ENCODE assay signal across 13 cellular contexts in the genomic region with DNA sequence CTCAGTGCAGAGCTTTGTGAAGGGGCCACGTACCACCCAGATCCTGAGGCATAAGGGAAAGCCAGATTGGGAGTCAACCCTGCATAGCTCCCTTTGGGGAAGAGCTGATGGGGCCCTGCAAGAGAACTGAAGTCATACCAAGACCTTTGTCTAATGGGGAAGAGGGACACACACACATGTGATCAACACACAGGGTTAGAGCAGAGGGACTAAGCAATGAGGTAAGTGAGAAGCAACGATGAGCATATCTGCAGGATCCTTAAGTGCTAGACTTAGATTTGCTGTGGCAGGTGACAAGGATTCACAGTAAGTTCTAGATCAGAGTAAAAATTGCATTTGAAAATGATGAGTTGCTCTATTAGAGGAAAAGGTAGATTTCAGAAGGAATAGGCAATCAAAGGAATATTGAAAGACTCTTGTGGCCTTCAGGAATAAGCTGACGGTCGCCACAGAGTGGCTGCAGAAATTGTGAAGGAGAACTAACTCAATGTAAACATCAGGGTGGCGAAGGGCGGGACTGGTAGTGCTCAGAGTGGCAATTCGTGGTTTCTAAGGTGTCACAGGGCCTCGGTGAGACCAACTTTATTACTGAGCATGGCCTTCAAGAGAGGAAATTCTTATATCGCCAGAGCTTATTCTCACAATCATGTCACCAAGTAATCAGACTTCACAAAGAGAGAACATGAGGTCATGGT. TPM values are rescaled to one million over a fixed set of nuclear protein-coding genes. Genes with fewer than 3 reads are reported as not detected.
DNase-seq lines count a peak whose midpoint lies in the region; ATAC-seq and TF ChIP-seq lines count a peak whose summit lies in the region.
"Not testable (repeated sequence)": the region's sequence is repeated elsewhere in the genome, so short reads cannot be mapped to it uniquely, and the experiment has no call there.
"Had no signal": no experiment of that assay in that cellular context is flagged by ENCODE, and none has a peak within 500 bp of the region (broad histone marks: within the 10 kb centered on the region; RNA-seq: fewer than 3 reads in every experiment).

No MANE protein-coding gene starts in this region.

- POLR2A ChIA-PET in CD8-positive, alpha-beta memory T cell (lab: Charles Lee); T-cell (lab: Charles Lee); activated CD8-positive, alpha-beta T cell treated with anti-CD3 and anti-CD28 coated beads, Interleukin-2, amount 10 ng/mL, durations not matched to agents 7 days and 5 days (lab: Charles Lee): not testable (repeated sequence)

- DNase-seq in CD8-positive, alpha-beta memory T cell = peak in 1 of 5 donors; percentile 15
- DNase-seq in T-cell (peak in 12 of 34 experiments; percentile 14 to 45 (median 21)), Right ventricle myocardium inferior (ENCODE audit: missing footprints) (peak; percentile 82)
- DNase-seq in activated CD8-positive, alpha-beta T cell treated with anti-CD3 and anti-CD28 coated beads, Interleukin-2, amount 10 ng/mL, durations not matched to agents 7 days and 5 days; naive B cell; spleen: not testable (repeated sequence)

- intact Hi-C loops in Right ventricle myocardium inferior (cut with DNase I); spleen (cut with DNase I; ENCODE audit: low total_unique reads): not testable (repeated sequence)

- not testable (repeated sequence) for H3K27me3 ChIP-seq in CD8-positive, alpha-beta memory T cell (ENCODE audit: insufficient read depth, low read length, poor library complexity, severe bottlenecking); spleen (replicated peaks in 1 of 7)

- ATAC-seq in T-cell (replicated peaks in 1 of 4) (peak in 1 of 4 experiments; percentile 38), naive B cell (ENCODE audit: low read depth in 2 of 2) (peak; percentile 14 to 29)
- not testable (repeated sequence) for ATAC-seq in activated CD8-positive, alpha-beta T cell treated with anti-CD3 and anti-CD28 coated beads, Interleukin-2, amount 10 ng/mL, durations not matched to agents 7 days and 5 days; Right ventricle myocardium inferior

- H3K27ac ChIP-seq in CD8-positive, alpha-beta memory T cell (ENCODE audit: low read depth, low read length) = peak overlapping the region; percentile 33
- peak overlapping the region in 7 of 8 donors; percentile 49 to 82 (median 65) for H3K27ac ChIP-seq in spleen

- H3K27me3 Mint-ChIP-seq in CD8-positive, alpha-beta memory T cell; IgD-negative memory B cell; T-cell; activated CD8-positive, alpha-beta T cell treated with anti-CD3 and anti-CD28 coated beads, Interleukin-2, amount 10 ng/mL, durations not matched to agents 7 days and 5 days (ENCODE audit: low read depth); naive B cell: not testable (repeated sequence)

- H3K36me3 ChIP-seq in CD8-positive, alpha-beta memory T cell (ENCODE audit: insufficient read depth, low read length); spleen: not testable (repeated sequence)

- peak overlapping the region; percentile 65 to 98 (median 93) for H3K27ac Mint-ChIP-seq in CD8-positive, alpha-beta memory T cell
- H3K27ac Mint-ChIP-seq in IgD-negative memory B cell (peak overlapping the region in 2 of 3 donors; percentile 3 to 36), T-cell (peak overlapping the region; percentile 61 to 73), naive B cell (peak overlapping the region in 2 of 6 donors; percentile 57 to 76)
- H3K27ac Mint-ChIP-seq in activated CD8-positive, alpha-beta T cell treated with anti-CD3 and anti-CD28 coated beads, Interleukin-2, amount 10 ng/mL, durations not matched to agents 7 days and 5 days = peak overlapping the region; percentile 19

- TF ChIP-seq CTCF in spleen (IDR thresholded peaks at IDR 0.05 in 8 of 11, conservative IDR thresholded peaks at IDR 0.05 in 3 of 11) = not testable (repeated sequence)

- H3K4me1 ChIP-seq in CD8-positive, alpha-beta memory T cell (ENCODE audit: insufficient read depth, low read length) = peaks cover 16% of the 10 kb centered on the region
- peaks cover 0 to 38% (median 5%) of the 10 kb centered on the region in 6 donors for H3K4me1 ChIP-seq in spleen

- 48 to 59% (median 49%) methylated on average over 7 to 8 of the region's 9 CpGs for WGBS in spleen, 5 donors

- not testable (repeated sequence) for H3K9me3 Mint-ChIP-seq in CD8-positive, alpha-beta memory T cell; IgD-negative memory B cell; T-cell; activated CD8-positive, alpha-beta T cell treated with anti-CD3 and anti-CD28 coated beads, Interleukin-2, amount 10 ng/mL, durations not matched to agents 7 days and 5 days (ENCODE audit: insufficient read depth); naive B cell

- CTCF ChIA-PET in CD8-positive, alpha-beta memory T cell (lab: Charles Lee); T-cell (lab: Charles Lee); activated CD8-positive, alpha-beta T cell treated with anti-CD3 and anti-CD28 coated beads, Interleukin-2, amount 10 ng/mL, durations not matched to agents 7 days and 5 days (lab: Charles Lee): not testable (repeated sequence)

- not testable (repeated sequence) for TF ChIP-seq POLR2A in spleen (IDR thresholded peaks at IDR 0.05)

- peaks cover 50 to 58% (median 56%) of the 10 kb centered on the region in 3 donors for H3K4me1 Mint-ChIP-seq in CD8-positive, alpha-beta memory T cell
- H3K4me1 Mint-ChIP-seq in IgD-negative memory B cell (peaks cover 9 to 27% (median 22%) of the 10 kb centered on the region in 3 donors), T-cell (peaks cover 18 to 43% (median 39%) of the 10 kb centered on the region in 3 donors), naive B cell (peaks cover 15 to 42% (median 22%) of the 10 kb centered on the region in 3 donors)
- peaks cover 44% of the 10 kb centered on the region for H3K4me1 Mint-ChIP-seq in activated CD8-positive, alpha-beta T cell treated with anti-CD3 and anti-CD28 coated beads, Interleukin-2, amount 10 ng/mL, durations not matched to agents 7 days and 5 days (ENCODE audit: low read depth)

- H3K9me3 ChIP-seq in CD8-positive, alpha-beta memory T cell (ENCODE audit: low read length); spleen: not testable (repeated sequence)

- not testable (repeated sequence) for H3K4me3 ChIP-seq in CD8-positive, alpha-beta memory T cell (ENCODE audit: low read length)
- H3K4me3 ChIP-seq in spleen = peak overlapping the region in 2 of 8 donors; percentile 26 to 39

- peak overlapping the region; percentile 1 to 76 (median 67) for H3K4me3 Mint-ChIP-seq in CD8-positive, alpha-beta memory T cell
- H3K4me3 Mint-ChIP-seq in IgD-negative memory B cell (peak overlapping the region in 2 of 4 donors; percentile 7 to 23), T-cell (peak overlapping the region in 1 of 3 donors; percentile 1), naive B cell (peak overlapping the region in 4 of 8 donors; percentile 18 to 57 (median 50))
- H3K4me3 Mint-ChIP-seq in activated CD8-positive, alpha-beta T cell treated with anti-CD3 and anti-CD28 coated beads, Interleukin-2, amount 10 ng/mL, durations not matched to agents 7 days and 5 days = not testable (repeated sequence)

- H3K36me3 Mint-ChIP-seq in CD8-positive, alpha-beta memory T cell; IgD-negative memory B cell; T-cell; activated CD8-positive, alpha-beta T cell treated with anti-CD3 and anti-CD28 coated beads, Interleukin-2, amount 10 ng/mL, durations not matched to agents 7 days and 5 days (ENCODE audit: low read depth); naive B cell: not testable (repeated sequence)

RNA-seq across cellular contexts. Expression of gene FCGR3B, which starts 4.4 kb away (rescaled TPM):
- not detected for total RNA-seq in CD8-positive, alpha-beta memory T cell
- polyA plus RNA-seq in CD8-positive, alpha-beta memory T cell = 0.46 TPM
- polyA plus RNA-seq in IgD-negative memory B cell = 0.18 TPM
- total RNA-seq in T-cell = under 1 TPM in 3 of 5 donors, not detected in 2; 0.42 to 0.88 (median 0.60) TPM
- total RNA-seq in activated CD8-positive, alpha-beta T cell treated with anti-CD3 and anti-CD28 coated beads, Interleukin-2, amount 10 ng/mL, durations not matched to agents 7 days and 5 days = not detected
- total RNA-seq in Right ventricle myocardium inferior = 4.8 TPM
- polyA plus RNA-seq in naive B cell (ENCODE audit: low read depth in 6 of 6) = 1 to 10 TPM in 3 of 6 donors, under 1 TPM in 1, not detected in 2; 0.27 to 9.4 (median 1.1) TPM
- 100 to 1,000 TPM in 4 of 7 donors, 10 to 100 TPM in 3; 39.1 to 268 (median 126) TPM for total RNA-seq in spleen
- 10 to 100 TPM in 2 of 3 donors, 1 to 10 TPM in 1; 2.2 to 29.2 (median 13.2) TPM for polyA plus RNA-seq in spleen
- total RNA-seq: A673, Daoy, G401, GM23338, H9, OCI-LY7 had no signal
- polyA plus RNA-seq: GM23338 had no signal

RNA-seq across cellular contexts. Expression of gene FCGR2B, which starts 36.4 kb away (rescaled TPM):
- total RNA-seq in CD8-positive, alpha-beta memory T cell = under 1 TPM; 0.07 to 0.33 TPM
- 0.38 TPM for polyA plus RNA-seq in CD8-positive, alpha-beta memory T cell
- polyA plus RNA-seq in IgD-negative memory B cell (235 TPM), naive B cell (ENCODE audit: low read depth in 6 of 6) (100 to 1,000 TPM; 232 to 404 (median 304) TPM), spleen (10 to 100 TPM; 43.7 to 66.7 (median 44.0) TPM)
- total RNA-seq in T-cell (1 to 10 TPM in 4 of 5 donors, under 1 TPM in 1; 0.80 to 3.9 (median 1.7) TPM), Right ventricle myocardium inferior (19.4 TPM), spleen (10 to 100 TPM; 29.7 to 65.2 (median 38.6) TPM)
- total RNA-seq in activated CD8-positive, alpha-beta T cell treated with anti-CD3 and anti-CD28 coated beads, Interleukin-2, amount 10 ng/mL, durations not matched to agents 7 days and 5 days = not detected
- total RNA-seq: A673, Daoy, G401, GM23338, H9 had no signal
- polyA plus RNA-seq: GM23338 had no signal
